9 cellular contexts compared by ENCODE assay signal in genomic region chr6:40894962-40895799, GRCh38.
DNase-seq lines count a peak whose midpoint lies in the region; ATAC-seq and TF ChIP-seq lines count a peak whose summit lies in the region.
"Had no signal": no experiment of that assay in that cellular context is flagged by ENCODE, and none has a peak within 500 bp of the region (broad histone marks: within the 10 kb centered on the region; RNA-seq: fewer than 3 reads in every experiment).

No MANE protein-coding gene starts in this region.

- H3K27ac ChIP-seq in upper lobe of right lung, result no peak overlapping the region
- H3K27ac ChIP-seq: BLaER1 treated with 17β-estradiol and CSF1 and Interleukin-3, amounts not matched to agents 10 nM and 100 nM had no signal

- in situ Hi-C loops in astrocyte of the spinal cord (cut with HindIII; ENCODE audit: low sequenced_read_pairs), result no loop called here

- H3K4me3 ChIP-seq in astrocyte of the spinal cord (ENCODE audit: low read depth, low read length) (no peak overlapping the region), upper lobe of right lung (no peak overlapping the region)
- H3K4me3 ChIP-seq: BLaER1 treated with 17β-estradiol and CSF1 and Interleukin-3, amounts not matched to agents 10 nM and 100 nM had no signal

- H3K27me3 ChIP-seq in upper lobe of right lung, result no peaks in the 10 kb centered on the region
- H3K27me3 ChIP-seq: BLaER1 treated with 17β-estradiol and CSF1 and Interleukin-3, amounts not matched to agents 10 nM and 100 nM had no signal

- intact Hi-C loops in upper lobe of right lung (cut with DNase I), result no loop called here

- TF ChIP-seq CTCF in astrocyte of the spinal cord (IDR thresholded peaks at IDR 0.05; ENCODE audit: low read depth, low read length), result peak; percentile 75
- peak; percentile 43 for TF ChIP-seq CTCF in upper lobe of right lung (IDR thresholded peaks at IDR 0.05)

- DNase-seq in NCI-H82 (lab: John Stamatoyannopoulos, UW), result peak; percentile 36
- no peak for DNase-seq in NCI-H82 treated with DMSO at 0.1 percent for 48 hours (lab: John Stamatoyannopoulos, UW; ENCODE audit: unreplicated experiment)
- DNase-seq in astrocyte of the spinal cord (ENCODE audit: low read depth, low spot score), result peak; percentile 39
- DNase-seq in islet precursor cell, result peak; percentile 84
- DNase-seq in upper lobe of right lung, result peak; percentile 76
- no peak for DNase-seq in activated naive CD4-positive, alpha-beta T cell (lab: John Stamatoyannopoulos, UW)

- H3K9me3 ChIP-seq in upper lobe of right lung, result no peaks in the 10 kb centered on the region
- H3K9me3 ChIP-seq: BLaER1 treated with 17β-estradiol and CSF1 and Interleukin-3, amounts not matched to agents 10 nM and 100 nM had no signal

- H3K4me1 ChIP-seq in upper lobe of right lung, result no peaks in the 10 kb centered on the region

- peak; percentile 90 for ATAC-seq in upper lobe of right lung
- no peak for ATAC-seq in HG03139 (IDR thresholded peaks at IDR 0.05; ENCODE audit: unreplicated experiment)
- ATAC-seq in GM18502 (IDR thresholded peaks at IDR 0.05; ENCODE audit: poor library complexity, unreplicated experiment), result no peak

- H3K36me3 ChIP-seq in upper lobe of right lung, result no peaks in the 10 kb centered on the region
- H3K36me3 ChIP-seq: BLaER1 treated with 17β-estradiol and CSF1 and Interleukin-3, amounts not matched to agents 10 nM and 100 nM had no signal

Comparison
In these comparisons a context has a peak if more than half of its experiments do, and no peak if none do; other contexts are left out.
1. DNase-seq: peak in NCI-H82 (single experiment), astrocyte of the spinal cord (single experiment), islet precursor cell (single experiment) and upper lobe of right lung (single experiment); none in NCI-H82 treated with DMSO at 0.1 percent for 48 hours (single experiment) and activated naive CD4-positive, alpha-beta T cell (0 of 4).